11 cellular contexts compared by ENCODE assay signal in the genomic region with DNA sequence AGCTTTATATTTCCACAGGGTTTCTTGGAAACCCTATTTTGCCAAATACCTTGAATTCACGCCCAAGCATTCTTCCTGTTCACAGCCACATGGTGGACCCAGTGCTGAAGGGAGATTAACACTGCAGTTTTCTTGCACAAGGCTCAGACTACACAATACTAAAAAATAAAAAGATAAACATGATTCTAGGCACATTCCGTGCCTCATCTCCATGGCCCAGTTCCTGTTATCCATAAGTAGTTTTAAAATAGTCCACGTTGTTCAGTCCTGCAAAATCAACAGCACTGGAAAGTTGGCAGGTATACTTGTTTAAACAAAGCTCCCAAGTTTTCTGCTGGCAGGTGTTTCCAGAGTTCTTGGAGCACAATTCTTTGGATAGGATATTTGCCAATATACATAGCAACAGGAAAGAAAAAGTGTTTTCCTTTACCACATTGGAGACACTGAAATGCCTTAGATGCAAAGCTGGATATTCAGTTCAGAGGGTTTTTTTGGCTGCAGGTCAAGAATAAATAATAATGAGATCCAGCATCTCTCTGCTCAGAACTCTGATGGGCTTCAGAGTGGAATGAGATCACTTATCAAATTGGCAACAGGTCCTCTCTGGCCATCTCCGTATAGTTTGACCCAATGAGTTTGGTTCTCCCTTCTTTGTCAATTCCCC.
DNase-seq lines count a peak whose midpoint lies in the region; ATAC-seq, FAIRE-seq and TF ChIP-seq lines count a peak whose summit lies in the region.
"Had no signal": no experiment of that assay in that cellular context is flagged by ENCODE, and none has a peak within 500 bp of the region (broad histone marks: within the 10 kb centered on the region; RNA-seq: fewer than 3 reads in every experiment).

No MANE protein-coding gene starts in this region.

- no peaks in the 10 kb centered on the region for H3K79me2 ChIP-seq in astrocyte (ENCODE audit: insufficient read depth, low read length)

- no peaks in the 10 kb centered on the region for H3K9me3 ChIP-seq in MG63
- no peaks in the 10 kb centered on the region for H3K9me3 ChIP-seq in astrocyte (ENCODE audit: insufficient read depth, low read depth, low read length)
- no peaks in the 10 kb centered on the region for H3K9me3 ChIP-seq in right atrium auricular region
- H3K9me3 ChIP-seq in T-helper 17 cell (ENCODE audit: control insufficient read depth, low read length, poor library complexity, severe bottlenecking) = no peaks in the 10 kb centered on the region

- ATAC-seq in T-helper 17 cell = no peak

- no peak overlapping the region for H3K4me3 Mint-ChIP-seq in astrocyte (ENCODE audit: unreplicated experiment)
- no peak overlapping the region for H3K4me3 Mint-ChIP-seq in activated CD4-positive, alpha-beta memory T cell treated with anti-CD3 and anti-CD28 coated beads, Interleukin-2, amount 10 ng/mL, durations not matched to agents 7 days and 5 days
- no peak overlapping the region for H3K4me3 Mint-ChIP-seq in T-helper 17 cell
- H3K4me3 Mint-ChIP-seq: activated CD4-positive, alpha-beta T cell treated with anti-CD3 and anti-CD28 coated beads, Interleukin-2, amount 10 ng/mL, durations not matched to agents 24 days and 14 days had no signal

- no peak overlapping the region for H3K9ac ChIP-seq in astrocyte (ENCODE audit: low read length)

- H3K27me3 ChIP-seq in MG63 (no peaks in the 10 kb centered on the region), astrocyte (ENCODE audit: insufficient read depth, low read length) (no peaks in the 10 kb centered on the region), right atrium auricular region (no peaks in the 10 kb centered on the region)

- no peak overlapping the region for H3K4me2 ChIP-seq in astrocyte (ENCODE audit: low read length)

- DNase-seq in MG63 (peak; percentile 24), astrocyte (ENCODE audit: low read depth) (peak; percentile 90), right atrium auricular region (ENCODE audit: low spot score) (peak; percentile 80), NCI-H2171 treated with DMSO at 0.1 percent for 48 hours (lab: John Stamatoyannopoulos, UW) (no peak), T-helper 17 cell (no peak), NCI-H524 treated with DMSO at 0.1 percent for 48 hours (lab: John Stamatoyannopoulos, UW) (no peak)
- no peak for DNase-seq in activated CD4-positive, alpha-beta memory T cell treated with anti-CD3 and anti-CD28 coated beads, Interleukin-2, amount 10 ng/mL, durations not matched to agents 7 days and 5 days
- DNase-seq: activated CD4-positive, alpha-beta T cell treated with anti-CD3 and anti-CD28 coated beads, Interleukin-2, amount 10 ng/mL, durations not matched to agents 24 days and 14 days; midbrain; NCI-H69 had no signal

- no peaks in the 10 kb centered on the region for H3K36me3 ChIP-seq in MG63
- H3K36me3 ChIP-seq in astrocyte (ENCODE audit: insufficient read depth, low read length) = no peaks in the 10 kb centered on the region
- no peaks in the 10 kb centered on the region for H3K36me3 ChIP-seq in right atrium auricular region

- FAIRE-seq in astrocyte (lab: Jason Lieb, UNC) = no peak

- H3K4me1 ChIP-seq in astrocyte (ENCODE audit: insufficient read depth, low read length) = peaks cover 4% of the 10 kb centered on the region
- peaks cover 0 to 39% of the 10 kb centered on the region in 2 donors for H3K4me1 ChIP-seq in right atrium auricular region

- no peak overlapping the region for H3K27ac Mint-ChIP-seq in astrocyte (ENCODE audit: unreplicated experiment)
- no peak overlapping the region for H3K27ac Mint-ChIP-seq in activated CD4-positive, alpha-beta memory T cell treated with anti-CD3 and anti-CD28 coated beads, Interleukin-2, amount 10 ng/mL, durations not matched to agents 7 days and 5 days
- H3K27ac Mint-ChIP-seq in T-helper 17 cell = no peak overlapping the region
- H3K27ac Mint-ChIP-seq: activated CD4-positive, alpha-beta T cell treated with anti-CD3 and anti-CD28 coated beads, Interleukin-2, amount 10 ng/mL, durations not matched to agents 24 days and 14 days had no signal

- TF ChIP-seq CTCF in astrocyte (IDR thresholded peaks at IDR 0.05; ENCODE audit: insufficient read depth, low read depth, low read length) (no peak), right atrium auricular region (IDR thresholded peaks at IDR 0.05) (peak in 1 of 2 donors; percentile 6)

- no peaks in the 10 kb centered on the region for H3K27me3 Mint-ChIP-seq in astrocyte (ENCODE audit: low read depth, unreplicated experiment)
- H3K27me3 Mint-ChIP-seq in activated CD4-positive, alpha-beta memory T cell treated with anti-CD3 and anti-CD28 coated beads, Interleukin-2, amount 10 ng/mL, durations not matched to agents 7 days and 5 days = no peaks in the 10 kb centered on the region
- no peaks in the 10 kb centered on the region for H3K27me3 Mint-ChIP-seq in T-helper 17 cell
- H3K27me3 Mint-ChIP-seq: activated CD4-positive, alpha-beta T cell treated with anti-CD3 and anti-CD28 coated beads, Interleukin-2, amount 10 ng/mL, durations not matched to agents 24 days and 14 days had no signal

- POLR2A ChIA-PET in activated CD4-positive, alpha-beta memory T cell treated with anti-CD3 and anti-CD28 coated beads, Interleukin-2, amount 10 ng/mL, durations not matched to agents 7 days and 5 days (lab: Charles Lee) = no interaction called here

- H2AFZ ChIP-seq in astrocyte (ENCODE audit: low read depth, low read length) = no peak overlapping the region

- H3K27ac ChIP-seq in astrocyte (ENCODE audit: low read depth, low read length) (no peak overlapping the region), right atrium auricular region (peak overlapping the region; percentile 63 to 74), skin epidermis (peak overlapping the region in 11 of 21 experiments; percentile 2 to 77 (median 45))

- H3K4me3 ChIP-seq in MG63 = no peak overlapping the region
- H3K4me3 ChIP-seq in astrocyte (ENCODE audit: insufficient read depth, low read depth, low read length) = no peak overlapping the region
- no peak overlapping the region for H3K4me3 ChIP-seq in right atrium auricular region
- no peak overlapping the region for H3K4me3 ChIP-seq in skin epidermis

- no peaks in the 10 kb centered on the region for H3K9me3 Mint-ChIP-seq in astrocyte (ENCODE audit: unreplicated experiment)
- H3K9me3 Mint-ChIP-seq in activated CD4-positive, alpha-beta memory T cell treated with anti-CD3 and anti-CD28 coated beads, Interleukin-2, amount 10 ng/mL, durations not matched to agents 7 days and 5 days = no peaks in the 10 kb centered on the region

- no peaks in the 10 kb centered on the region for H4K20me1 ChIP-seq in astrocyte (ENCODE audit: insufficient read depth, low read length)

- H3K36me3 Mint-ChIP-seq in astrocyte (ENCODE audit: low read depth, unreplicated experiment) = no peaks in the 10 kb centered on the region
- no peaks in the 10 kb centered on the region for H3K36me3 Mint-ChIP-seq in activated CD4-positive, alpha-beta memory T cell treated with anti-CD3 and anti-CD28 coated beads, Interleukin-2, amount 10 ng/mL, durations not matched to agents 7 days and 5 days (ENCODE audit: low read depth)
- no peaks in the 10 kb centered on the region for H3K36me3 Mint-ChIP-seq in T-helper 17 cell (ENCODE audit: low read depth)

- H3K4me1 Mint-ChIP-seq in astrocyte (ENCODE audit: low read depth, unreplicated experiment) (no peaks in the 10 kb centered on the region), T-helper 17 cell (peaks cover 3% of the 10 kb centered on the region)
- peaks cover 15% of the 10 kb centered on the region for H3K4me1 Mint-ChIP-seq in activated CD4-positive, alpha-beta memory T cell treated with anti-CD3 and anti-CD28 coated beads, Interleukin-2, amount 10 ng/mL, durations not matched to agents 7 days and 5 days

- CTCF ChIA-PET in activated CD4-positive, alpha-beta memory T cell treated with anti-CD3 and anti-CD28 coated beads, Interleukin-2, amount 10 ng/mL, durations not matched to agents 7 days and 5 days (lab: Charles Lee) = interaction anchor here (1.3 kb wide), 1 partner anchor 14 kb away, joined by 3 read pairs; no protein-coding TSS in a partner anchor

Comparison
In these comparisons a context has a peak if more than half of its experiments do, and no peak if none do; other contexts are left out.
1. DNase-seq: peak in MG63 (single experiment), astrocyte (single experiment) and right atrium auricular region (single experiment); none in activated CD4-positive, alpha-beta memory T cell treated with anti-CD3 and anti-CD28 coated beads, Interleukin-2, amount 10 ng/mL, durations not matched to agents 7 days and 5 days (single experiment), NCI-H2171 treated with DMSO at 0.1 percent for 48 hours (single experiment), T-helper 17 cell (0 of 3) and NCI-H524 treated with DMSO at 0.1 percent for 48 hours (single experiment).